Comparison of ENCODE assay signal across 8 cellular contexts in the genomic region with DNA sequence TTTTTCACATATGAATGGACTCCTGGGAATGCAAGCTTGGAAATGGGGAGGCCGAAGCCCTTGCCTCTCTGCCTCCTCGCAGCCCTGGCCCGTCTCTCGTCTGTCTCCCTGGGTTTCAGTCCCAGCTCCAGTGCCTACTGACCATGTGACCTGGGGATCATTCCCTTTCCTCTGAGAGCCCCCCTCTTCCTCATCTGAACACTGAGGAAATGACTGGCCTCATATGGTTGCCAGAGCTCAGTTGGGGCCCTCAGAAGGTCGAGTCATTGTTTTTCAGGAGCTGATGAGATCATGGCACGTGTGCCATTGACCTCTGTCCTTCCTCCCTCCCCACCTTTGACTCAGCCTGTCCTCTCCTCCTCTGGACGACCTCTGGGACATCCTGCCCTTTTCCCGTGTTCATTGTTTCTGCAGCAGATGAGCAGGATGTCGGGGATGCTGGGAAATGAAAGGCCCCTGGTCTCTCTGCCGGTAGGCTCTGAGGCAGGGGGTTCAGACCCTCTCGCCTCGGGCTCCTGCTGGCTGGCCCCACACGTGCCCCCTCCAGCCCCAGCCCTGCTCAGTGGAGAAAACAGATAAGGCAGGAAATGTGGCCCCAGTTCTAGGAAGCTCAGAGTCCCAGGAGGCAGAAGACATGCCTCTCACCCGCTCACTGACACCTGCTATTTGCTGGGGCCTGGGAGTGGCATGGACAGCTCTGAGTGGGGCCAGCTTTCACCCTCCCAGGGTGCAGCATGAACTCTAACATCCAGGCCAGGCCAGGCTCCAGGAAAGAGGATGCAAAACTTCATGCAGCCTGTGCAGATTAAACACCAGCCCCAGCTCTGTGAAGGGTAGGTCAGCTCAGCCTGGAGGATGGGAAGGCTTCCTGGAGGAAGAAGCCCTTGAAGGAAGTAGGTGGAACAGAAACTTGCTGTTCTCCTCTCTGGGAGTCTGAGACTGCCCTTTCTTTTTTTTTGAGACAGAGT. TPM values are rescaled to one million over a fixed set of nuclear protein-coding genes. Genes with fewer than 3 reads are reported as not detected.
DNase-seq lines count a peak whose midpoint lies in the region; ATAC-seq, FAIRE-seq and TF ChIP-seq lines count a peak whose summit lies in the region.

No MANE protein-coding gene starts in this region.

- peak overlapping the region; percentile 96 for H2AFZ ChIP-seq in K562 (ENCODE audit: low read depth, low read length)

- peaks cover 7% of the 10 kb centered on the region for H3K4me1 Mint-ChIP-seq in memory B cell

- FAIRE-seq in K562 (lab: Jason Lieb, UNC) = peak; percentile 91

- TF ChIP-seq EP300 in Ishikawa (IDR thresholded peaks at IDR 0.05; ENCODE audit: borderline replicate concordance) (no peak), K562 (IDR thresholded peaks at IDR 0.05; ENCODE audit: low read length) (peak; percentile 26)

- no peaks in the 10 kb centered on the region for H3K36me3 ChIP-seq in K562 (ENCODE audit: control insufficient read depth, insufficient read depth, low read length)

- TF ChIP-seq CTCF in AG10803 (conservative IDR thresholded peaks at IDR 0.05; ENCODE audit: low read length) (no peak), K562 (IDR thresholded peaks at IDR 0.05 in 2 of 3, conservative IDR thresholded peaks at IDR 0.05 in 1 of 3; ENCODE audit: insufficient read depth in 2 of 3, low read depth in 1 of 3, low read length in 3 of 3) (no peak)

- H3K9me3 Mint-ChIP-seq in memory B cell = no peaks in the 10 kb centered on the region

- TF ChIP-seq POLR2A in K562 (conservative IDR thresholded peaks at IDR 0.05) = peak; percentile 70

- in situ Hi-C loops in K562 (cut with MboI) = no loop called here

- H3K4me1 ChIP-seq in K562 (replicated peaks in 1 of 2; ENCODE audit: control insufficient read depth in 2 of 2, insufficient read depth in 2 of 2, low read length in 2 of 2) = peaks cover 29 to 49% of the 10 kb centered on the region in 2 experiments

- no peaks in the 10 kb centered on the region for H3K27me3 Mint-ChIP-seq in memory B cell

- POLR2A ChIA-PET in K562 (lab: Yijun Ruan, JAX) = interaction anchor here (0.5 to 6.1 kb wide), 10 partner anchors 8 to 729 kb away, joined by 3 to 58 read pairs (median 4); a partner anchor contains a TSS

- no peaks in the 10 kb centered on the region for H3K27me3 ChIP-seq in K562 (ENCODE audit: control insufficient read depth in 2 of 2, insufficient read depth in 2 of 2, low read length in 2 of 2)

- H3K4me3 ChIP-seq in AG10803 (ENCODE audit: low read length) (no peak overlapping the region), K562 (no peak overlapping the region)

- no peaks in the 10 kb centered on the region; the same call in 2 of the 3 replicates for H3K79me2 ChIP-seq in K562 (ENCODE audit: control insufficient read depth, insufficient read depth, low read length)

- peak overlapping the region; percentile 55 for H3K27ac Mint-ChIP-seq in memory B cell

- H3K4me2 ChIP-seq in K562 (ENCODE audit: insufficient read depth, low read length) = peak overlapping the region; percentile 69

- ATAC-seq in K562 = peak; percentile 84
- peak; percentile 26 for ATAC-seq in memory B cell (ENCODE audit: low read depth)
- ATAC-seq in HG02870 (IDR thresholded peaks at IDR 0.05; ENCODE audit: unreplicated experiment) = no peak
- no peak for ATAC-seq in GM21526 (IDR thresholded peaks at IDR 0.05; ENCODE audit: low FRiP score, unreplicated experiment)

- peak overlapping the region; percentile 32 for H3K4me3 Mint-ChIP-seq in memory B cell

- H3K9me3 ChIP-seq in K562 (replicated peaks; ENCODE audit: control insufficient read depth, insufficient read depth, low read depth, low read length) = no peaks in the 10 kb centered on the region

- CTCF ChIA-PET in K562 (lab: Yijun Ruan, JAX; ENCODE audit: low intra/inter-chr PET ratio) = no interaction called here

- intact Hi-C loops in K562 (cut with micrococcal nuclease) = loop anchor here (2.0 kb wide), 1 partner anchor 16 kb away; a partner anchor contains a TSS

- peak overlapping the region; percentile 75 to 88 for H3K9ac ChIP-seq in K562 (ENCODE audit: insufficient read depth in 1 of 2, low read depth in 2 of 2, low read length in 2 of 2)

- DNase-seq in AG10803 (ENCODE audit: low read depth) (peak; percentile 65), K562 (ENCODE audit: extremely low read depth in 1 of 4, low spot score in 3 of 4) (peak; percentile 81 to 90 (median 84)), memory B cell (ENCODE audit: low spot score in 2 of 2) (no peak), NCI-H2107 treated with DMSO at 0.1 percent for 48 hours (lab: John Stamatoyannopoulos, UW; ENCODE audit: unreplicated experiment) (no peak), H4 (ENCODE audit: low spot score) (no peak)

- no peaks in the 10 kb centered on the region for H3K36me3 Mint-ChIP-seq in memory B cell

- WGBS in K562 (ENCODE audit: insufficient coverage, low coverage, missing lambda C conversion rate) = 8% methylated on average over 14 of the region's 14 CpGs

- H4K20me1 ChIP-seq in K562 (replicated peaks; ENCODE audit: control insufficient read depth, insufficient read depth, low read length) = no peaks in the 10 kb centered on the region

- H3K9me1 ChIP-seq in K562 (ENCODE audit: control insufficient read depth, insufficient read depth, low read length) = no peaks in the 10 kb centered on the region

- peak overlapping the region; percentile 91 for H3K27ac ChIP-seq in K562 (ENCODE audit: extremely low read depth, low read depth, low read length)

- no peak for TF ChIP-seq RAD21 in Ishikawa (IDR thresholded peaks at IDR 0.05; ENCODE audit: low read depth)
- no peak for TF ChIP-seq RAD21 in K562 (CRISPR knock-in tag; conservative IDR thresholded peaks at IDR 0.05 in 1 of 2, IDR thresholded peaks at IDR 0.05 in 1 of 2)

- BruUV-seq in K562 (replicated peaks; lab: Mats Ljungman, UMichigan) = TSS peak; percentile 76

RNA-seq across cellular contexts. Expression of a gene that starts 8.3 kb away (rescaled TPM):
- total RNA-seq in K562 (2011; cell fraction: chromatin; rRNA removed; ENCODE audit: low replicate concordance) = 18.9 and 64.5 TPM in 2 replicates
- 109 and 128 TPM in 2 replicates for total RNA-seq in K562 (2011; cell fraction: nucleolus; rRNA removed)
- total RNA-seq in K562 (2011; cell fraction: nucleoplasm; rRNA removed) = 45.6 and 53.0 TPM in 2 replicates
- total RNA-seq in K562 (2014; rRNA removed) (127 and 152 TPM in 2 replicates), K562 (2014; rRNA removed; fragmentation: Illumina TruSeq; extraction: Trizol) (18.9 and 25.9 TPM in 2 replicates), K562 (2015; rRNA removed; fragmentation: Illumina TruSeq; extraction: Trizol) (44.9 and 47.9 TPM in 2 replicates), K562 (2021) (124 and 135 TPM in 2 replicates)
- polyA plus RNA-seq in K562 (2011; rRNA removed) (28.2 and 31.7 TPM in 2 replicates), K562 (2014; fragmentation: Illumina TruSeq; extraction: Trizol) (19.4 and 33.7 TPM in 2 replicates), K562 (2014; fragmentation: Nextera tagmentation; extraction: Ambion mirVana) (1 to 10 TPM; 2.9 to 5.9 TPM), K562 (2014; rRNA removed) (153 and 185 TPM in 2 replicates)
- 38.6 and 141 TPM in 2 replicates for polyA plus RNA-seq in K562 (2011; cell fraction: cytosol; rRNA removed)
- 136 and 297 TPM in 2 replicates for polyA plus RNA-seq in K562 (2011; cell fraction: nucleus; rRNA removed)
- polyA plus RNA-seq in K562 (2012) = 70.7 and 78.6 TPM in 2 replicates
- 2.2 and 5.8 TPM in 2 replicates for polyA minus RNA-seq in K562 (2011; rRNA and poly(A)+ RNA removed)
- 13.8 and 18.6 TPM in 2 replicates for polyA minus RNA-seq in K562 (2011; cell fraction: cytosol; rRNA and poly(A)+ RNA removed)
- 16.7 and 26.0 TPM in 2 replicates for polyA minus RNA-seq in K562 (2011; cell fraction: nucleus; rRNA and poly(A)+ RNA removed)
- total RNA-seq in H4 (2014; rRNA removed; shearing (Covaris generic)) = 22.6 and 31.5 TPM in 2 replicates

RNA-seq across cellular contexts. Expression of a gene that starts 15.0 kb away (rescaled TPM):
- 33.3 and 101 TPM in 2 replicates for total RNA-seq in K562 (2011; cell fraction: chromatin; rRNA removed; ENCODE audit: low replicate concordance)
- total RNA-seq in K562 (2011; cell fraction: nucleolus; rRNA removed) = 57.9 and 76.5 TPM in 2 replicates
- 40.2 and 43.9 TPM in 2 replicates for total RNA-seq in K562 (2011; cell fraction: nucleoplasm; rRNA removed)
- total RNA-seq in K562 (2014; rRNA removed) (50.6 and 65.4 TPM in 2 replicates), K562 (2014; rRNA removed; fragmentation: Illumina TruSeq; extraction: Trizol) (24.9 and 29.5 TPM in 2 replicates), K562 (2015; rRNA removed; fragmentation: Illumina TruSeq; extraction: Trizol) (60.3 and 60.4 TPM in 2 replicates), K562 (2021) (72.8 and 76.3 TPM in 2 replicates)
- polyA plus RNA-seq in K562 (2011; rRNA removed) (16.1 and 16.7 TPM in 2 replicates), K562 (2014; fragmentation: Illumina TruSeq; extraction: Trizol) (66.5 and 77.3 TPM in 2 replicates), K562 (2014; fragmentation: Nextera tagmentation; extraction: Ambion mirVana) (10 to 100 TPM; 10.9 to 13.7 TPM), K562 (2014; rRNA removed) (42.7 and 44.1 TPM in 2 replicates)
- polyA plus RNA-seq in K562 (2011; cell fraction: cytosol; rRNA removed) = 13.0 and 28.0 TPM in 2 replicates
- 23.6 and 47.0 TPM in 2 replicates for polyA plus RNA-seq in K562 (2011; cell fraction: nucleus; rRNA removed)
- 54.7 and 58.7 TPM in 2 replicates for polyA plus RNA-seq in K562 (2012)
- 20.0 and 29.4 TPM in 2 replicates for polyA minus RNA-seq in K562 (2011; rRNA and poly(A)+ RNA removed)
- 18.7 and 24.0 TPM in 2 replicates for polyA minus RNA-seq in K562 (2011; cell fraction: cytosol; rRNA and poly(A)+ RNA removed)
- polyA minus RNA-seq in K562 (2011; cell fraction: nucleus; rRNA and poly(A)+ RNA removed) = 27.9 and 29.5 TPM in 2 replicates
- 25.8 and 28.5 TPM in 2 replicates for total RNA-seq in H4 (2014; rRNA removed; shearing (Covaris generic))

RNA-seq across cellular contexts. Expression of a gene that starts 16.1 kb away (rescaled TPM):
- 2.4 and 3.7 TPM in 2 replicates for total RNA-seq in K562 (2011; cell fraction: chromatin; rRNA removed; ENCODE audit: low replicate concordance)
- 2.0 and 2.6 TPM in 2 replicates for total RNA-seq in K562 (2011; cell fraction: nucleolus; rRNA removed)
- total RNA-seq in K562 (2011; cell fraction: nucleoplasm; rRNA removed) = 1.8 and 3.5 TPM in 2 replicates
- 1.3 and 1.7 TPM in 2 replicates for total RNA-seq in K562 (2014; rRNA removed)
- 0.84 and 1.8 TPM in 2 replicates for total RNA-seq in K562 (2014; rRNA removed; fragmentation: Illumina TruSeq; extraction: Trizol)
- total RNA-seq in K562 (2015; rRNA removed; fragmentation: Illumina TruSeq; extraction: Trizol) = 1.2 and 1.7 TPM in 2 replicates
- total RNA-seq in K562 (2021) = 0.86 and 0.94 TPM in 2 replicates
- polyA plus RNA-seq in K562 (2011; rRNA removed) = 1.5 and 1.7 TPM in 2 replicates
- polyA plus RNA-seq in K562 (2011; cell fraction: cytosol; rRNA removed) = 0.67 and 0.81 TPM in 2 replicates
- 3.7 and 4.2 TPM in 2 replicates for polyA plus RNA-seq in K562 (2011; cell fraction: nucleus; rRNA removed)
- 2.2 and 3.0 TPM in 2 replicates for polyA plus RNA-seq in K562 (2012)
- polyA plus RNA-seq in K562 (2014; fragmentation: Illumina TruSeq; extraction: Trizol) = 0.79 and 1.4 TPM in 2 replicates
- under 1 TPM; 0.18 to 0.41 TPM for polyA plus RNA-seq in K562 (2014; fragmentation: Nextera tagmentation; extraction: Ambion mirVana)
- 0.61 and 1.6 TPM in 2 replicates for polyA plus RNA-seq in K562 (2014; rRNA removed)
- 0.84 and 0.91 TPM in 2 replicates for polyA minus RNA-seq in K562 (2011; rRNA and poly(A)+ RNA removed)
- polyA minus RNA-seq in K562 (2011; cell fraction: cytosol; rRNA and poly(A)+ RNA removed) = 0.86 and 1.5 TPM in 2 replicates
- polyA minus RNA-seq in K562 (2011; cell fraction: nucleus; rRNA and poly(A)+ RNA removed) = 1.2 and 1.6 TPM in 2 replicates
- total RNA-seq in H4 (2014; rRNA removed; shearing (Covaris generic)) = 1.9 and 2.2 TPM in 2 replicates

RNA-seq across cellular contexts. Expression of a gene that starts 19.5 kb away (rescaled TPM):
- total RNA-seq in K562 (2011; cell fraction: chromatin; rRNA removed; ENCODE audit: low replicate concordance) = 3.4 and 9.9 TPM in 2 replicates
- total RNA-seq in K562 (2011; cell fraction: nucleolus; rRNA removed) = 1.8 and 4.7 TPM in 2 replicates
- 2.4 and 3.8 TPM in 2 replicates for total RNA-seq in K562 (2011; cell fraction: nucleoplasm; rRNA removed)
- total RNA-seq in K562 (2014; rRNA removed) = 0.14 and 0.29 TPM in 2 replicates
- not detected in 2 replicates for total RNA-seq in K562 (2014; rRNA removed; fragmentation: Illumina TruSeq; extraction: Trizol)
- total RNA-seq in K562 (2015; rRNA removed; fragmentation: Illumina TruSeq; extraction: Trizol) = 0.29 and 0.41 TPM in 2 replicates
- total RNA-seq in K562 (2021) = 0.55 and 1.2 TPM in 2 replicates
- 0.18 and 0.20 TPM in 2 replicates for polyA plus RNA-seq in K562 (2011; rRNA removed)
- polyA plus RNA-seq in K562 (2011; cell fraction: cytosol; rRNA removed) = 0.40 and 0.56 TPM in 2 replicates
- 1.0 and 2.9 TPM in 2 replicates for polyA plus RNA-seq in K562 (2011; cell fraction: nucleus; rRNA removed)
- 0.47 and 2.1 TPM in 2 replicates for polyA plus RNA-seq in K562 (2012)
- polyA plus RNA-seq in K562 (2014; fragmentation: Illumina TruSeq; extraction: Trizol) = 0.13 and 0.24 TPM in 2 replicates
- polyA plus RNA-seq in K562 (2014; fragmentation: Nextera tagmentation; extraction: Ambion mirVana) = under 1 TPM; 0.07 to 0.11 TPM
- 0.12 and 0.15 TPM in 2 replicates for polyA plus RNA-seq in K562 (2014; rRNA removed)
- not detected in 2 replicates for polyA minus RNA-seq in K562 (2011; rRNA and poly(A)+ RNA removed)
- not detected in 2 replicates for polyA minus RNA-seq in K562 (2011; cell fraction: cytosol; rRNA and poly(A)+ RNA removed)
- not detected in 2 replicates for polyA minus RNA-seq in K562 (2011; cell fraction: nucleus; rRNA and poly(A)+ RNA removed)
- 0.84 and 1.0 TPM in 2 replicates for total RNA-seq in H4 (2014; rRNA removed; shearing (Covaris generic))

RNA-seq across cellular contexts. Expression of a gene that starts 34.4 kb away (rescaled TPM):
- 30.5 and 88.7 TPM in 2 replicates for total RNA-seq in K562 (2011; cell fraction: chromatin; rRNA removed; ENCODE audit: low replicate concordance)
- 56.8 and 60.5 TPM in 2 replicates for total RNA-seq in K562 (2011; cell fraction: nucleolus; rRNA removed)
- total RNA-seq in K562 (2011; cell fraction: nucleoplasm; rRNA removed) = 38.6 and 57.1 TPM in 2 replicates
- total RNA-seq in K562 (2014; rRNA removed) (77.6 and 102 TPM in 2 replicates), K562 (2014; rRNA removed; fragmentation: Illumina TruSeq; extraction: Trizol) (10.1 and 13.1 TPM in 2 replicates), K562 (2015; rRNA removed; fragmentation: Illumina TruSeq; extraction: Trizol) (31.3 and 33.9 TPM in 2 replicates), K562 (2021) (102 and 107 TPM in 2 replicates)
- polyA plus RNA-seq in K562 (2011; rRNA removed) (14.2 and 18.8 TPM in 2 replicates), K562 (2014; fragmentation: Illumina TruSeq; extraction: Trizol) (28.7 and 51.7 TPM in 2 replicates), K562 (2014; fragmentation: Nextera tagmentation; extraction: Ambion mirVana) (under 1 TPM; 0.37 to 0.92 TPM), K562 (2014; rRNA removed) (57.9 and 61.0 TPM in 2 replicates)
- 13.0 and 47.0 TPM in 2 replicates for polyA plus RNA-seq in K562 (2011; cell fraction: cytosol; rRNA removed)
- polyA plus RNA-seq in K562 (2011; cell fraction: nucleus; rRNA removed) = 22.1 and 53.6 TPM in 2 replicates
- polyA plus RNA-seq in K562 (2012) = 64.9 and 107 TPM in 2 replicates
- 5.5 and 9.6 TPM in 2 replicates for polyA minus RNA-seq in K562 (2011; rRNA and poly(A)+ RNA removed)
- 24.5 and 26.5 TPM in 2 replicates for polyA minus RNA-seq in K562 (2011; cell fraction: cytosol; rRNA and poly(A)+ RNA removed)
- 10.0 and 13.5 TPM in 2 replicates for polyA minus RNA-seq in K562 (2011; cell fraction: nucleus; rRNA and poly(A)+ RNA removed)
- 19.4 and 28.2 TPM in 2 replicates for total RNA-seq in H4 (2014; rRNA removed; shearing (Covaris generic))

Comparison
In these comparisons a context has a peak if more than half of its experiments do, and no peak if none do; other contexts are left out.
1. DNase-seq: peak in AG10803 (single experiment) and K562 (4 of 4); none in memory B cell (0 of 2), NCI-H2107 treated with DMSO at 0.1 percent for 48 hours (single experiment) and H4 (single experiment).
2. ATAC-seq: peak in K562 (single experiment) and memory B cell (single experiment); none in HG02870 (single experiment) and GM21526 (single experiment).